Comparison of ENCODE assay signal across 8 cellular contexts in genomic region chrX:64975989-64976672, GRCh38. TPM values are rescaled to one million over a fixed set of nuclear protein-coding genes. Genes with fewer than 3 reads are reported as not detected.
DNase-seq lines count a peak whose midpoint lies in the region; ATAC-seq and TF ChIP-seq lines count a peak whose summit lies in the region.

A gene with protein sequence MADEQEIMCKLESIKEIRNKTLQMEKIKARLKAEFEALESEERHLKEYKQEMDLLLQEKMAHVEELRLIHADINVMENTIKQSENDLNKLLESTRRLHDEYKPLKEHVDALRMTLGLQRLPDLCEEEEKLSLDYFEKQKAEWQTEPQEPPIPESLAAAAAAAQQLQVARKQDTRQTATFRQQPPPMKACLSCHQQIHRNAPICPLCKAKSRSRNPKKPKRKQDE (minus strand): TSS chrX:64976450. CDS start chrX:64976377, 73 bp downstream.

- ATAC-seq in HG03139 (IDR thresholded peaks at IDR 0.05; ENCODE audit: unreplicated experiment), result peak; percentile 99
- peak; percentile 98 for ATAC-seq in PC-3
- ATAC-seq in naive B cell (ENCODE audit: low read depth in 2 of 2), result peak; percentile 94 to 97

- no peaks in the 10 kb centered on the region for H4K20me1 ChIP-seq in PC-3 (ENCODE audit: low read length)

- H3K36me3 ChIP-seq in PC-3 (ENCODE audit: low read depth, low read length), result no peaks in the 10 kb centered on the region

- H3K79me2 ChIP-seq in PC-3 (ENCODE audit: low read length), result peaks cover 26% of the 10 kb centered on the region

- peaks cover 8% of the 10 kb centered on the region for H3K4me1 ChIP-seq in PC-3 (ENCODE audit: insufficient read depth, low read length)

- H3K4me3 Mint-ChIP-seq in naive B cell, result peak within 1 kb of the TSS; percentile 90 to 99 (median 96)

- POLR2A ChIA-PET in PC-3 (lab: Charles Lee; ENCODE audit: unreplicated experiment), result no interaction called here

- intact Hi-C loops in PC-3 (cut with micrococcal nuclease), result loop anchor here (1.0 to 5.0 kb wide), 2 partner anchors 58 to 221 kb away; partner anchors contain the start of gene ZC3H12B

- BruUV-seq in PC-3 (replicated peaks; lab: Mats Ljungman, UMichigan), result TSS peak; percentile 69

- no peaks in the 10 kb centered on the region for H3K9me2 ChIP-seq in PC-3 (replicated peaks; ENCODE audit: low read length)

- H3K27ac Mint-ChIP-seq in naive B cell, result peak within 1 kb of the TSS; percentile 54 to 93 (median 86)

- H3F3A ChIP-seq in PC-3 (ENCODE audit: low read length, unreplicated experiment), result no peaks in the 10 kb centered on the region

- H3K9me3 Mint-ChIP-seq in naive B cell, result peaks cover 0 to 4% (median 0%) of the 10 kb centered on the region in 7 donors

- CTCF ChIA-PET in PC-3 (lab: Charles Lee), result interaction anchor here (0.8 kb wide), 1 partner anchor 220 kb away, joined by 3 read pairs; no protein-coding TSS in a partner anchor

- no peak for TF ChIP-seq CTCF in PC-3 (conservative IDR thresholded peaks at IDR 0.05; ENCODE audit: low read depth, low read length)

- H3K4me1 Mint-ChIP-seq in naive B cell, result peaks cover 24 to 26% (median 24%) of the 10 kb centered on the region in 3 donors

- peaks cover 0 to 7% of the 10 kb centered on the region in 2 donors for H3K36me3 Mint-ChIP-seq in naive B cell

- H3K27me3 ChIP-seq in PC-3 (ENCODE audit: low read length), result no peaks in the 10 kb centered on the region

- H3K4me2 ChIP-seq in PC-3 (ENCODE audit: low read length), result peak within 1 kb of the TSS; percentile 91

- H2AFZ ChIP-seq in PC-3 (ENCODE audit: low read length), result peak within 1 kb of the TSS; percentile 97

- DNase-seq in SIG-M5 treated with dmso at 0.1 percent for 504 hours (lab: John Stamatoyannopoulos, UW; ENCODE audit: unreplicated experiment) (peak; percentile 37), SIG-M5 (lab: John Stamatoyannopoulos, UW) (no peak), PC-3 (peak; percentile 80), activated T-helper 1 cell treated with Interleukin-2 at 50 U/mL for 16 hours (ENCODE audit: low read depth) (peak; percentile 39), fibroblast of gingiva (ENCODE audit: low read depth) (peak; percentile 71), naive B cell (peak; percentile 63)
- DNase-seq in stimulated activated naive CD4-positive, alpha-beta T cell (lab: John Stamatoyannopoulos, UW), result peak; percentile 28 to 69 (median 61)

- no peaks in the 10 kb centered on the region for H3K27me3 Mint-ChIP-seq in naive B cell

- no peaks in the 10 kb centered on the region for H3K9me3 ChIP-seq in PC-3 (ENCODE audit: low read length)

- H3K4me3 ChIP-seq in PC-3 (ENCODE audit: low read length), result peak within 1 kb of the TSS; percentile 85

- H3K27ac ChIP-seq in PC-3 (ENCODE audit: low read length), result no peak within 1 kb of the TSS

- H3K9ac ChIP-seq in PC-3 (ENCODE audit: low read length), result peak within 1 kb of the TSS; percentile 57

RNA-seq across cellular contexts. Expression of the gene that starts here (rescaled TPM):
- 11.8 and 12.3 TPM in 2 replicates for total RNA-seq in PC-3 (2014; rRNA removed)
- polyA plus RNA-seq in naive B cell (ENCODE audit: low read depth in 6 of 6), result 10 to 100 TPM in 5 of 6 donors, 1 to 10 TPM in 1; 5.9 to 19.5 (median 13.8) TPM
